In the genomic region with DNA sequence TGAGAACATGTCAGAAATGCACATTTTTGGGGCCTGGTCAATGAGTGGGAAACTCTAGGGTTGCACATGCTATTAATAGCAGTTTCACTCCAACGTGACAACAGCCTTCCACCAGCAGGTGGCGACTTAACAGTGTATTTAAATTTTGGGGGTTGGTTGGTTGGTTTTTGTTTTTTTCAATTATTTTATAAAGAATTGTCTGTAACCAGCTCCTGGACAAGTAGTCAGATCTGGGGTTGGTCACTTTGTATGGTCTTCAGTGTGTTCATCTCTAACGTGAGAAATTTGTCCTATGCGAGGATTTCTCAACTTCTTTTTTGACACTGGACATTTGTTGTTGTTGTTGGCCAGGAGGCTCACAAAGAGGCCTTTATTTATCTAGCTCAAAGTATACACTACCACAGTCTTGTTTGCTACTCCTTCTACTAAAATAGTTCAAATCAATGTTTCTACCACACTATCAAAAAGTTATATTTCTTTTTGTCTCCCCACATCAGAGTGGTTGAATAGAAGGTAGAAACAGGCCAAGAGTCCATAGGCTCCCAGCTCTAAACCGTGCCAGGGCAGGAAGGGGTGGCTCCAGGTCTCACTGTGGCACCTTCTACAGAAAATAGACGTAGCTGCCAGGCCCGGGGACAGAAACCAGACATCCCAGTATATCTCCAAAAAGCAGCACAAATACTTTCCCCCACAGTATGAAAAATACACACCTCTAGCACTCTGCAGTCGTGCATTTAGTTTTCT, we compare ENCODE assay signal across 8 cellular contexts.
DNase-seq lines count a peak whose midpoint lies in the region; ATAC-seq, FAIRE-seq and TF ChIP-seq lines count a peak whose summit lies in the region.

No MANE protein-coding gene starts in this region.

- H2AK5ac ChIP-seq in trophoblast cell (ENCODE audit: low read length) = no peak overlapping the region

- H4K8ac ChIP-seq in trophoblast cell (ENCODE audit: low read depth, low read length) = no peak overlapping the region

- H3K27me3 ChIP-seq in trophoblast cell (ENCODE audit: insufficient read depth, low read length) = no peaks in the 10 kb centered on the region

- H3K9ac ChIP-seq in trophoblast cell (ENCODE audit: low read length) = no peak overlapping the region

- no peak overlapping the region for H3K4me2 ChIP-seq in trophoblast cell (ENCODE audit: low read length)

- H2BK12ac ChIP-seq in trophoblast cell (ENCODE audit: low read length) = no peak overlapping the region

- H3K27ac ChIP-seq in trophoblast cell (ENCODE audit: low read depth, low read length) = no peak overlapping the region

- no peak overlapping the region for H3K4ac ChIP-seq in trophoblast cell (ENCODE audit: low read depth, low read length)

- no peak overlapping the region for H4K91ac ChIP-seq in trophoblast cell (ENCODE audit: low read depth, low read length)

- no peaks in the 10 kb centered on the region for H3K79me2 ChIP-seq in trophoblast cell (ENCODE audit: control insufficient read depth, insufficient read depth, low read length, poor library complexity)

- no peak overlapping the region for H2AFZ ChIP-seq in trophoblast cell (ENCODE audit: insufficient read depth, low read length, poor library complexity)

- H4K12ac ChIP-seq in trophoblast cell (ENCODE audit: low read depth, low read length) = no peak overlapping the region

- no peak for DNase-seq in AG09309 (ENCODE audit: low read depth)
- peak; percentile 17 for DNase-seq in GM18507 (ENCODE audit: extremely low spot score, insufficient read length, low read depth)
- peak; percentile 26 for DNase-seq in RCC 7860 (ENCODE audit: low spot score)
- DNase-seq in activated T-helper 9 cell treated with anti-CD3 and anti-CD28 coated beads, Interleukin-2, amount 50 U/mL, for 16 hours (ENCODE audit: low read depth) = peak; percentile 44
- DNase-seq in foreskin melanocyte = peak; percentile 71
- peak; percentile 31 to 79 for DNase-seq in trophoblast cell
- peak; percentile 51 for DNase-seq in ureter (ENCODE audit: low spot score)

- H2BK120ac ChIP-seq in trophoblast cell (ENCODE audit: insufficient read depth, low read length, poor library complexity) = no peak overlapping the region

- H3K79me1 ChIP-seq in trophoblast cell (ENCODE audit: low read length) = no peaks in the 10 kb centered on the region

- WGBS in trophoblast cell (ENCODE audit: extremely low coverage, insufficient coverage, insufficient read length) = no CpG with 5 or more reads among the region's 8 CpGs

- TF ChIP-seq CTCF in AG09309 (IDR thresholded peaks at IDR 0.05; ENCODE audit: control insufficient read depth, insufficient read depth, low read depth, low read length, missing control alignments) = peak; percentile 78

- no peaks in the 10 kb centered on the region for H3K4me1 ChIP-seq in trophoblast cell (ENCODE audit: control insufficient read depth in 1 of 2, insufficient read depth in 2 of 2, low read length in 2 of 2)

- no peaks in the 10 kb centered on the region for H3K9me3 ChIP-seq in trophoblast cell (ENCODE audit: insufficient read depth, low read depth, low read length)

- H3K14ac ChIP-seq in trophoblast cell (ENCODE audit: low read length) = no peak overlapping the region

- ATAC-seq in HG03378 (IDR thresholded peaks at IDR 0.05; ENCODE audit: unreplicated experiment) = peak; percentile 54

- no peak overlapping the region for H3K18ac ChIP-seq in trophoblast cell (ENCODE audit: low read length)

- H3K4me3 ChIP-seq in AG09309 (ENCODE audit: control insufficient read depth, low read depth, low read length) = no peak overlapping the region
- H3K4me3 ChIP-seq in trophoblast cell (ENCODE audit: low read depth, low read length) = no peak overlapping the region

- no peak overlapping the region for H2BK5ac ChIP-seq in trophoblast cell (ENCODE audit: low read depth, low read length, poor library complexity)

- H3K36me3 ChIP-seq in trophoblast cell (ENCODE audit: control insufficient read depth in 1 of 2, insufficient read depth in 2 of 2, low read length in 2 of 2) = no peaks in the 10 kb centered on the region

- no peak overlapping the region for H3K23ac ChIP-seq in trophoblast cell (ENCODE audit: low read length)

- peak; percentile 81 for FAIRE-seq in GM18507 (lab: Jason Lieb, UNC)
- FAIRE-seq in RCC 7860 (lab: Jason Lieb, UNC) = peak; percentile 20
